ENCODE assay signal across 1 cellular context in the genomic region with DNA sequence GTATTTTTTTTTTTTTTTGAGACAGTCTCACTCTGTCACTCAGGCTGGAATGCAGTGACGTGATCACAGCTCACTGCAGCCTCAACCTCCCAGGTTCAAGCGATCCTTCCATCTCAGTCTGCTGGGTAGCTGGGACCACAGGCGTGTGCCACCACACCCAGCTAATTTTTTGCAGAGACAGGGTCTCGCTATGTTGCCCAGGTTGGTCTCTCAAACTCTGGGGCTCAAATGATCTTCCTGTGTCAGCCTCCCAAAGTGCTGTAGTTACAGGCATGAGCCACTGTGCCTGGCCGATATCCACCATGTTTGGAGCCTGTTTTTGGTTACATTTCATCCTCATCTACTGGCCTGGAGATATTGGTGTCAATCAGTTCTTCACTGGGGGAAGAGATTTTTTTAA.
TF ChIP-seq lines count a peak whose summit lies in the region.

No MANE protein-coding gene starts in this region.

TF ChIP-seq in GM23338, 12 proteins besides CTCF, POLR2A, EP300 and RAD21:
- TF ChIP-seq, protein P1, sequence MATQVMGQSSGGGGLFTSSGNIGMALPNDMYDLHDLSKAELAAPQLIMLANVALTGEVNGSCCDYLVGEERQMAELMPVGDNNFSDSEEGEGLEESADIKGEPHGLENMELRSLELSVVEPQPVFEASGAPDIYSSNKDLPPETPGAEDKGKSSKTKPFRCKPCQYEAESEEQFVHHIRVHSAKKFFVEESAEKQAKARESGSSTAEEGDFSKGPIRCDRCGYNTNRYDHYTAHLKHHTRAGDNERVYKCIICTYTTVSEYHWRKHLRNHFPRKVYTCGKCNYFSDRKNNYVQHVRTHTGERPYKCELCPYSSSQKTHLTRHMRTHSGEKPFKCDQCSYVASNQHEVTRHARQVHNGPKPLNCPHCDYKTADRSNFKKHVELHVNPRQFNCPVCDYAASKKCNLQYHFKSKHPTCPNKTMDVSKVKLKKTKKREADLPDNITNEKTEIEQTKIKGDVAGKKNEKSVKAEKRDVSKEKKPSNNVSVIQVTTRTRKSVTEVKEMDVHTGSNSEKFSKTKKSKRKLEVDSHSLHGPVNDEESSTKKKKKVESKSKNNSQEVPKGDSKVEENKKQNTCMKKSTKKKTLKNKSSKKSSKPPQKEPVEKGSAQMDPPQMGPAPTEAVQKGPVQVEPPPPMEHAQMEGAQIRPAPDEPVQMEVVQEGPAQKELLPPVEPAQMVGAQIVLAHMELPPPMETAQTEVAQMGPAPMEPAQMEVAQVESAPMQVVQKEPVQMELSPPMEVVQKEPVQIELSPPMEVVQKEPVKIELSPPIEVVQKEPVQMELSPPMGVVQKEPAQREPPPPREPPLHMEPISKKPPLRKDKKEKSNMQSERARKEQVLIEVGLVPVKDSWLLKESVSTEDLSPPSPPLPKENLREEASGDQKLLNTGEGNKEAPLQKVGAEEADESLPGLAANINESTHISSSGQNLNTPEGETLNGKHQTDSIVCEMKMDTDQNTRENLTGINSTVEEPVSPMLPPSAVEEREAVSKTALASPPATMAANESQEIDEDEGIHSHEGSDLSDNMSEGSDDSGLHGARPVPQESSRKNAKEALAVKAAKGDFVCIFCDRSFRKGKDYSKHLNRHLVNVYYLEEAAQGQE (IDR thresholded peaks at IDR 0.05; ENCODE audit: unreplicated experiment), result no peak
- no peak for TF ChIP-seq JUNB (IDR thresholded peaks at IDR 0.05; ENCODE audit: unreplicated experiment)
- TF ChIP-seq CREB1 (CRISPR knock-in tag; IDR thresholded peaks at IDR 0.05; ENCODE audit: low read depth), result no peak
- TF ChIP-seq NANOG (IDR thresholded peaks at IDR 0.05; ENCODE audit: borderline replicate concordance), result no peak
- TF ChIP-seq, protein P2, sequence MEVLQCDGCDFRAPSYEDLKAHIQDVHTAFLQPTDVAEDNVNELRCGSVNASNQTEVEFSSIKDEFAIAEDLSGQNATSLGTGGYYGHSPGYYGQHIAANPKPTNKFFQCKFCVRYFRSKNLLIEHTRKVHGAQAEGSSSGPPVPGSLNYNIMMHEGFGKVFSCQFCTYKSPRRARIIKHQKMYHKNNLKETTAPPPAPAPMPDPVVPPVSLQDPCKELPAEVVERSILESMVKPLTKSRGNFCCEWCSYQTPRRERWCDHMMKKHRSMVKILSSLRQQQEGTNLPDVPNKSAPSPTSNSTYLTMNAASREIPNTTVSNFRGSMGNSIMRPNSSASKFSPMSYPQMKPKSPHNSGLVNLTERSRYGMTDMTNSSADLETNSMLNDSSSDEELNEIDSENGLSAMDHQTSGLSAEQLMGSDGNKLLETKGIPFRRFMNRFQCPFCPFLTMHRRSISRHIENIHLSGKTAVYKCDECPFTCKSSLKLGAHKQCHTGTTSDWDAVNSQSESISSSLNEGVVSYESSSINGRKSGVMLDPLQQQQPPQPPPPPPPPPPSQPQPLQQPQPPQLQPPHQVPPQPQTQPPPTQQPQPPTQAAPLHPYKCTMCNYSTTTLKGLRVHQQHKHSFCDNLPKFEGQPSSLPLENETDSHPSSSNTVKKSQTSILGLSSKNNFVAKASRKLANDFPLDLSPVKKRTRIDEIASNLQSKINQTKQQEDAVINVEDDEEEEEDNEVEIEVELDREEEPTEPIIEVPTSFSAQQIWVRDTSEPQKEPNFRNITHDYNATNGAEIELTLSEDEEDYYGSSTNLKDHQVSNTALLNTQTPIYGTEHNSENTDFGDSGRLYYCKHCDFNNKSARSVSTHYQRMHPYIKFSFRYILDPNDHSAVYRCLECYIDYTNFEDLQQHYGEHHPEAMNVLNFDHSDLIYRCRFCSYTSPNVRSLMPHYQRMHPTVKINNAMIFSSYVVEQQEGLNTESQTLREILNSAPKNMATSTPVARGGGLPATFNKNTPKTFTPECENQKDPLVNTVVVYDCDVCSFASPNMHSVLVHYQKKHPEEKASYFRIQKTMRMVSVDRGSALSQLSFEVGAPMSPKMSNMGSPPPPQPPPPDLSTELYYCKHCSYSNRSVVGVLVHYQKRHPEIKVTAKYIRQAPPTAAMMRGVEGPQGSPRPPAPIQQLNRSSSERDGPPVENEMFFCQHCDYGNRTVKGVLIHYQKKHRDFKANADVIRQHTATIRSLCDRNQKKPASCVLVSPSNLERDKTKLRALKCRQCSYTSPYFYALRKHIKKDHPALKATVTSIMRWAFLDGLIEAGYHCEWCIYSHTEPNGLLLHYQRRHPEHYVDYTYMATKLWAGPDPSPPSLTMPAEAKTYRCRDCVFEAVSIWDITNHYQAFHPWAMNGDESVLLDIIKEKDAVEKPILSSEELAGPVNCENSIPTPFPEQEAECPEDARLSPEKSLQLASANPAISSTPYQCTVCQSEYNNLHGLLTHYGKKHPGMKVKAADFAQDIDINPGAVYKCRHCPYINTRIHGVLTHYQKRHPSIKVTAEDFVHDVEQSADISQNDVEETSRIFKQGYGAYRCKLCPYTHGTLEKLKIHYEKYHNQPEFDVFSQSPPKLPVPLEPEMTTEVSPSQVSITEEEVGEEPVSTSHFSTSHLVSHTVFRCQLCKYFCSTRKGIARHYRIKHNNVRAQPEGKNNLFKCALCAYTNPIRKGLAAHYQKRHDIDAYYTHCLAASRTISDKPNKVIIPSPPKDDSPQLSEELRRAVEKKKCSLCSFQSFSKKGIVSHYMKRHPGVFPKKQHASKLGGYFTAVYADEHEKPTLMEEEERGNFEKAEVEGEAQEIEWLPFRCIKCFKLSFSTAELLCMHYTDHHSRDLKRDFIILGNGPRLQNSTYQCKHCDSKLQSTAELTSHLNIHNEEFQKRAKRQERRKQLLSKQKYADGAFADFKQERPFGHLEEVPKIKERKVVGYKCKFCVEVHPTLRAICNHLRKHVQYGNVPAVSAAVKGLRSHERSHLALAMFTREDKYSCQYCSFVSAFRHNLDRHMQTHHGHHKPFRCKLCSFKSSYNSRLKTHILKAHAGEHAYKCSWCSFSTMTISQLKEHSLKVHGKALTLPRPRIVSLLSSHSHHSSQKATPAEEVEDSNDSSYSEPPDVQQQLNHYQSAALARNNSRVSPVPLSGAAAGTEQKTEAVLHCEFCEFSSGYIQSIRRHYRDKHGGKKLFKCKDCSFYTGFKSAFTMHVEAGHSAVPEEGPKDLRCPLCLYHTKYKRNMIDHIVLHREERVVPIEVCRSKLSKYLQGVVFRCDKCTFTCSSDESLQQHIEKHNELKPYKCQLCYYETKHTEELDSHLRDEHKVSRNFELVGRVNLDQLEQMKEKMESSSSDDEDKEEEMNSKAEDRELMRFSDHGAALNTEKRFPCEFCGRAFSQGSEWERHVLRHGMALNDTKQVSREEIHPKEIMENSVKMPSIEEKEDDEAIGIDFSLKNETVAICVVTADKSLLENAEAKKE (CRISPR knock-in tag; IDR thresholded peaks at IDR 0.05), result no peak
- TF ChIP-seq, protein P3, sequence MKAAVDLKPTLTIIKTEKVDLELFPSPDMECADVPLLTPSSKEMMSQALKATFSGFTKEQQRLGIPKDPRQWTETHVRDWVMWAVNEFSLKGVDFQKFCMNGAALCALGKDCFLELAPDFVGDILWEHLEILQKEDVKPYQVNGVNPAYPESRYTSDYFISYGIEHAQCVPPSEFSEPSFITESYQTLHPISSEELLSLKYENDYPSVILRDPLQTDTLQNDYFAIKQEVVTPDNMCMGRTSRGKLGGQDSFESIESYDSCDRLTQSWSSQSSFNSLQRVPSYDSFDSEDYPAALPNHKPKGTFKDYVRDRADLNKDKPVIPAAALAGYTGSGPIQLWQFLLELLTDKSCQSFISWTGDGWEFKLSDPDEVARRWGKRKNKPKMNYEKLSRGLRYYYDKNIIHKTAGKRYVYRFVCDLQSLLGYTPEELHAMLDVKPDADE (IDR thresholded peaks at IDR 0.05), result no peak
- TF ChIP-seq EZH2phosphoT487 (IDR thresholded peaks at IDR 0.05; ENCODE audit: unreplicated experiment), result no peak
- no peak for TF ChIP-seq POLR2AphosphoS5 (IDR thresholded peaks at IDR 0.05; ENCODE audit: low read depth)
- TF ChIP-seq STAT1 (IDR thresholded peaks at IDR 0.05; ENCODE audit: unreplicated experiment), result no peak
- TF ChIP-seq ZNF114 (CRISPR knock-in tag; IDR thresholded peaks at IDR 0.05), result no peak
- TF ChIP-seq EZH2 (IDR thresholded peaks at IDR 0.05; ENCODE audit: low read depth, unreplicated experiment), result no peak
- no peak for TF ChIP-seq ZNF331 (CRISPR knock-in tag; IDR thresholded peaks at IDR 0.05; ENCODE audit: low read depth)
TF ChIP-seq in GM23338: peak in this region for 0.
